17 cellular contexts compared by ENCODE assay signal in the genomic region with DNA sequence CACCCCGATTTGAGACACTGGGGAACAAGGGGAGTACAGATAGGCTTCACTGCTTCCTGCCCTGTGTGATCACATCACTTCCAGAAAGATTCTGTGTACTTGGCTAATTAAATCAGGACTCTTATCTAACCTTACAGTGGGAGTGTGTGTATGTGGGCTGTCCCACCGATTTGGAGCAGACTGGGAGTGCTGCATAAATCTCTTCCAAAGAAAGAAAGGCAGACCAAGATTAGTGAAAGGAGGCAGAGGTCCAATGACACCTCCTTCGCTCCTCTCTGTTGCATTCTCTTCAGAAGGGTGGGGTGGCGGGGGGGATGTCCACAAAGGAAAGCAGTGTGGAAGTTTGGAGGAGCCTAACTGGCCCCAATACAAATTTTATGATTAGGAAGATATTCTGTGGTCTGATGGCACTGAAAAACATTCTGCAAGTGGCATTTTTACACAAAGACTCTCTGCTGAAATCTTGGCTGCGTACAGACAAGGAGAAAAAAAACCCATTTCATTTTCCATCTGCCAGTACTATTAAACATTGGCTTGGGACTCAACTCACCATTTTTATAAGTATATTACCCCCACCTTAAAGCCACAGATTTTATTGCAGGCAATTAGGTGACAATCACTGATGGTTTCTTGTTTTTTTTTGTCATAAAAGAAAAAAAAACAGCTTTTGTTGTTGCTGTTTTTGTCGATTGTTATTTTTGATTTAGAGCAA.
"Had no signal": no experiment of that assay in that cellular context is flagged by ENCODE, and none has a peak within 500 bp of the region (broad histone marks: within the 10 kb centered on the region; RNA-seq: fewer than 3 reads in every experiment).

No MANE protein-coding gene starts in this region.

- H3K4me1 ChIP-seq: ascending aorta, breast epithelium, lower lobe of right lung had no signal

- H3K79me2 ChIP-seq: hepatocyte had no signal

- H3K27me3 ChIP-seq: ascending aorta, breast epithelium, hepatocyte had no signal

- H3K4me3 ChIP-seq: ascending aorta, breast epithelium, hepatocyte, lower lobe of right lung had no signal

- H3K4me2 ChIP-seq: hepatocyte had no signal

- H3K9me3 ChIP-seq: ascending aorta, breast epithelium, lower lobe of right lung had no signal

- ATAC-seq: activated CD4-positive, CD25-positive, alpha-beta regulatory T cell treated with anti-CD3 and anti-CD28 coated beads, Interleukin-2, amount 50 U/mL, for 24 hours; activated naive CD8-positive, alpha-beta T cell treated with anti-CD3 and anti-CD28 coated beads, Interleukin-2, amount 50 U/mL, for 24 hours; activated T-helper 17 cell treated with anti-CD3 and anti-CD28 coated beads, Interleukin-2, amount 50 U/mL, for 72 hours; stimulated activated naive B cell treated with anti-CD40 and anti-IgM and Interleukin-4, amounts not matched to agents 10 μg/mL and 1 μg/mL and 100 μg/mL, for 72 hours; T-cell had no signal

- H2AFZ ChIP-seq: hepatocyte had no signal

- DNase-seq: activated naive CD4-positive, alpha-beta T cell treated with Interleukin-2 at 50 U/mL for 16 hours; activated naive CD8-positive, alpha-beta T cell treated with anti-CD3 and anti-CD28 coated beads, Interleukin-2, amount 50 U/mL, for 24 hours; activated T-cell treated with anti-CD3 and anti-CD28 coated beads for 4 hours; lower lobe of right lung; naive B cell; retina; stimulated activated CD4-positive, alpha-beta T cell treated with anti-CD3 and anti-CD28 coated beads, Interleukin-2, amount 100 ng/mL, for 48 hours; stimulated activated naive B cell treated with anti-CD40 and anti-IgM and Interleukin-4, amounts not matched to agents 10 μg/mL and 1 μg/mL and 100 μg/mL, for 72 hours; T-cell; T-helper 9 cell; trophoblast cell had no signal

- H3K27ac Mint-ChIP-seq: activated naive CD8-positive, alpha-beta T cell treated with anti-CD3 and anti-CD28 coated beads, Interleukin-2, amount 50 U/mL, for 24 hours; activated T-helper 17 cell treated with anti-CD3 and anti-CD28 coated beads, Interleukin-2, amount 50 U/mL, for 72 hours; mesothelial cell of epicardium; naive B cell; stimulated activated naive B cell treated with anti-CD40 and anti-IgM and Interleukin-4, amounts not matched to agents 10 μg/mL and 1 μg/mL and 100 μg/mL, for 72 hours; T-cell had no signal

- H3K4me1 Mint-ChIP-seq: activated naive CD8-positive, alpha-beta T cell treated with anti-CD3 and anti-CD28 coated beads, Interleukin-2, amount 50 U/mL, for 24 hours; activated T-helper 17 cell treated with anti-CD3 and anti-CD28 coated beads, Interleukin-2, amount 50 U/mL, for 72 hours; naive B cell; stimulated activated naive B cell treated with anti-CD40 and anti-IgM and Interleukin-4, amounts not matched to agents 10 μg/mL and 1 μg/mL and 100 μg/mL, for 72 hours; T-cell had no signal

- H3K36me3 Mint-ChIP-seq: mesothelial cell of epicardium; naive B cell; stimulated activated naive B cell treated with anti-CD40 and anti-IgM and Interleukin-4, amounts not matched to agents 10 μg/mL and 1 μg/mL and 100 μg/mL, for 72 hours; T-cell had no signal

- H3K36me3 ChIP-seq: ascending aorta, breast epithelium, lower lobe of right lung had no signal

- H3K4me3 Mint-ChIP-seq: activated naive CD8-positive, alpha-beta T cell treated with anti-CD3 and anti-CD28 coated beads, Interleukin-2, amount 50 U/mL, for 24 hours; activated T-helper 17 cell treated with anti-CD3 and anti-CD28 coated beads, Interleukin-2, amount 50 U/mL, for 72 hours; mesothelial cell of epicardium; naive B cell; stimulated activated naive B cell treated with anti-CD40 and anti-IgM and Interleukin-4, amounts not matched to agents 10 μg/mL and 1 μg/mL and 100 μg/mL, for 72 hours; T-cell had no signal

- H3K9me3 Mint-ChIP-seq: activated T-helper 17 cell treated with anti-CD3 and anti-CD28 coated beads, Interleukin-2, amount 50 U/mL, for 72 hours had no signal

- H3K27ac ChIP-seq: ascending aorta, breast epithelium, hepatocyte, lower lobe of right lung had no signal
